In genomic region chr14:90499908-90500664, GRCh38 we compare ENCODE assay signal across 19 cellular contexts.
DNase-seq lines count a peak whose midpoint lies in the region; ATAC-seq and TF ChIP-seq lines count a peak whose summit lies in the region.
"Had no signal": no experiment of that assay in that cellular context is flagged by ENCODE, and none has a peak within 500 bp of the region (broad histone marks: within the 10 kb centered on the region; RNA-seq: fewer than 3 reads in every experiment).

No MANE protein-coding gene starts in this region.

- H3K27me3 ChIP-seq in RWPE2 (ENCODE audit: insufficient read depth, poor library complexity, severe bottlenecking) (no peaks in the 10 kb centered on the region), iPS-20b (ENCODE audit: insufficient read depth, low read length) (no peaks in the 10 kb centered on the region)

- H3K27ac ChIP-seq in RWPE2 (ENCODE audit: poor library complexity, severe bottlenecking), result no peak overlapping the region
- peak overlapping the region; percentile 11 for H3K27ac ChIP-seq in iPS-20b (ENCODE audit: low read length)
- H3K27ac ChIP-seq: HL-60, PC-9 had no signal

- no peaks in the 10 kb centered on the region for H3K9me3 Mint-ChIP-seq in activated CD8-positive, alpha-beta memory T cell treated with anti-CD3 and anti-CD28 coated beads, Interleukin-2, amount 10 ng/mL, durations not matched to agents 7 days and 5 days (ENCODE audit: low read depth)
- H3K9me3 Mint-ChIP-seq: CD14-positive monocyte had no signal

- no peak for TF ChIP-seq CTCF in RWPE2 (IDR thresholded peaks at IDR 0.05; ENCODE audit: poor library complexity, severe bottlenecking)

- H3K4me1 Mint-ChIP-seq in activated CD8-positive, alpha-beta memory T cell treated with anti-CD3 and anti-CD28 coated beads, Interleukin-2, amount 10 ng/mL, durations not matched to agents 7 days and 5 days, result peaks cover 9% of the 10 kb centered on the region

- no peaks in the 10 kb centered on the region for H3K4me1 ChIP-seq in RWPE2 (ENCODE audit: insufficient read depth, poor library complexity, severe bottlenecking)
- H3K4me1 ChIP-seq in iPS-20b (ENCODE audit: insufficient read depth, low read length), result peaks cover 14% of the 10 kb centered on the region
- H3K4me1 ChIP-seq: HAP-1 had no signal

- no peaks in the 10 kb centered on the region for H3K36me3 ChIP-seq in RWPE2 (ENCODE audit: low read depth)
- no peaks in the 10 kb centered on the region for H3K36me3 ChIP-seq in iPS-20b (ENCODE audit: insufficient read depth, low read depth, low read length)
- H3K36me3 ChIP-seq: HAP-1 had no signal

- intact Hi-C loops in sciatic nerve (cut with DNase I), result no loop called here

- CTCF ChIA-PET in activated CD8-positive, alpha-beta memory T cell treated with anti-CD3 and anti-CD28 coated beads, Interleukin-2, amount 10 ng/mL, durations not matched to agents 7 days and 5 days (lab: Charles Lee), result interaction anchor here (1.2 kb wide), 1 partner anchor 12 kb away, joined by 6 read pairs; no protein-coding TSS in a partner anchor

- ATAC-seq in RWPE2 (ENCODE audit: low read depth), result no peak
- no peak for ATAC-seq in sciatic nerve
- no peak for ATAC-seq in activated CD8-positive, alpha-beta memory T cell treated with anti-CD3 and anti-CD28 coated beads, Interleukin-2, amount 10 ng/mL, durations not matched to agents 7 days and 5 days
- ATAC-seq in HG03175 (IDR thresholded peaks at IDR 0.05; ENCODE audit: unreplicated experiment), result no peak

- H3K4me3 ChIP-seq in RWPE2 (ENCODE audit: severe bottlenecking) (no peak overlapping the region), iPS-20b (ENCODE audit: low read length) (no peak overlapping the region)
- H3K4me3 ChIP-seq: HAP-1, PC-9 had no signal

- H3K9me3 ChIP-seq in RWPE2 (ENCODE audit: severe bottlenecking) (no peaks in the 10 kb centered on the region), iPS-20b (ENCODE audit: insufficient read depth, low read depth, low read length) (no peaks in the 10 kb centered on the region)
- H3K9me3 ChIP-seq: HAP-1 had no signal

- H3K36me3 Mint-ChIP-seq in activated CD8-positive, alpha-beta memory T cell treated with anti-CD3 and anti-CD28 coated beads, Interleukin-2, amount 10 ng/mL, durations not matched to agents 7 days and 5 days, result no peaks in the 10 kb centered on the region
- H3K36me3 Mint-ChIP-seq: CD14-positive monocyte had no signal

- H3K9ac ChIP-seq in iPS-20b (ENCODE audit: low read depth, low read length), result no peak overlapping the region

- DNase-seq in ELF-1 (ENCODE audit: low read depth, low spot score) (peak; percentile 79), RWPE2 (ENCODE audit: low spot score) (peak; percentile 49), sciatic nerve (ENCODE audit: low spot score) (peak; percentile 25), EL (no peak)
- DNase-seq in activated CD8-positive, alpha-beta memory T cell treated with anti-CD3 and anti-CD28 coated beads, Interleukin-2, amount 10 ng/mL, durations not matched to agents 7 days and 5 days, result no peak
- DNase-seq: ACHN, AML-193, COR-L47, NCI-H1417, NCI-H1930, NCI-H2171 treated with DMSO at 0.1 percent for 48 hours, NCI-H446 treated with DMSO at 0.1 percent for 48 hours, NCI-H748 treated with DMSO at 0.1 percent for 48 hours, PC-9 had no signal

- H3K27me3 Mint-ChIP-seq in activated CD8-positive, alpha-beta memory T cell treated with anti-CD3 and anti-CD28 coated beads, Interleukin-2, amount 10 ng/mL, durations not matched to agents 7 days and 5 days, result peaks cover 4% of the 10 kb centered on the region

- no peak overlapping the region for H3K4me3 Mint-ChIP-seq in activated CD8-positive, alpha-beta memory T cell treated with anti-CD3 and anti-CD28 coated beads, Interleukin-2, amount 10 ng/mL, durations not matched to agents 7 days and 5 days

- H3K27ac Mint-ChIP-seq in activated CD8-positive, alpha-beta memory T cell treated with anti-CD3 and anti-CD28 coated beads, Interleukin-2, amount 10 ng/mL, durations not matched to agents 7 days and 5 days, result no peak overlapping the region

Comparison
In these comparisons a context has a peak if more than half of its experiments do, and no peak if none do; other contexts are left out.
1. DNase-seq: peak in ELF-1 (single experiment), RWPE2 (single experiment) and sciatic nerve (single experiment); none in activated CD8-positive, alpha-beta memory T cell treated with anti-CD3 and anti-CD28 coated beads, Interleukin-2, amount 10 ng/mL, durations not matched to agents 7 days and 5 days (single experiment) and EL (single experiment).